ENCODE assay signal across 14 cellular contexts in the genomic region with DNA sequence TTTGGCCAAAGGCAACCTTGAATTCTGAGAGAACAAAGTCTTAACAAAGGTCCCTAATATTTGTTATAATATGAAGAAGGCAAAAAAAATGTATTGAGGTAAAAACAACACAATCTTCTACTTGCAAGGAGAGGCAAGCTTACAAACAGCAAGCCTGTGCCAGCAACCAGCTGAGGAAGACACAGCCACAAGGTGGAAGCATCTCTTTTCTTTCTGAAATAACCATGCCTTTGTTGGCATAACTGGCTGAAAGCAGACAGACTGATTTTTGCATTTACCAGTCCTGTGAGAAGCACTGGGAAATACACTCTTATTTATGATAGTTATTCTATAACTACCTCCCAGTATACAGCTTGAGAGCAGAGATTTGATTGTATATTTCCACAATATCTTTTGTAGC.
DNase-seq lines count a peak whose midpoint lies in the region; ATAC-seq and TF ChIP-seq lines count a peak whose summit lies in the region.
"Had no signal": no experiment of that assay in that cellular context is flagged by ENCODE, and none has a peak within 500 bp of the region (broad histone marks: within the 10 kb centered on the region; RNA-seq: fewer than 3 reads in every experiment).

No MANE protein-coding gene starts in this region.

- CTCF ChIA-PET in activated CD8-positive, alpha-beta T cell treated with anti-CD3 and anti-CD28 coated beads, Interleukin-2, amount 10 ng/mL, durations not matched to agents 7 days and 5 days (lab: Charles Lee): no interaction called here

- no peak overlapping the region for H3K27ac Mint-ChIP-seq in activated CD8-positive, alpha-beta T cell treated with anti-CD3 and anti-CD28 coated beads, Interleukin-2, amount 10 ng/mL, durations not matched to agents 7 days and 5 days
- H3K27ac Mint-ChIP-seq in natural killer cell: no peak overlapping the region
- H3K27ac Mint-ChIP-seq: activated CD4-positive, alpha-beta memory T cell treated with anti-CD3 and anti-CD28 coated beads, Interleukin-2, amount 10 ng/mL, durations not matched to agents 7 days and 5 days; nephron progenitor cell had no signal

- no peaks in the 10 kb centered on the region for H3K9me3 Mint-ChIP-seq in activated CD8-positive, alpha-beta T cell treated with anti-CD3 and anti-CD28 coated beads, Interleukin-2, amount 10 ng/mL, durations not matched to agents 7 days and 5 days (ENCODE audit: insufficient read depth)
- peaks cover 0 to 2% of the 10 kb centered on the region in 2 donors for H3K9me3 Mint-ChIP-seq in natural killer cell
- H3K9me3 Mint-ChIP-seq: activated CD4-positive, alpha-beta memory T cell treated with anti-CD3 and anti-CD28 coated beads, Interleukin-2, amount 10 ng/mL, durations not matched to agents 7 days and 5 days; nephron progenitor cell had no signal

- H3K27me3 Mint-ChIP-seq in activated CD8-positive, alpha-beta T cell treated with anti-CD3 and anti-CD28 coated beads, Interleukin-2, amount 10 ng/mL, durations not matched to agents 7 days and 5 days (ENCODE audit: low read depth): no peaks in the 10 kb centered on the region
- H3K27me3 Mint-ChIP-seq in natural killer cell (ENCODE audit: low read depth in 2 of 2): peaks cover 0 to 8% of the 10 kb centered on the region in 2 donors
- H3K27me3 Mint-ChIP-seq: activated CD4-positive, alpha-beta memory T cell treated with anti-CD3 and anti-CD28 coated beads, Interleukin-2, amount 10 ng/mL, durations not matched to agents 7 days and 5 days had no signal

- POLR2A ChIA-PET in activated CD8-positive, alpha-beta T cell treated with anti-CD3 and anti-CD28 coated beads, Interleukin-2, amount 10 ng/mL, durations not matched to agents 7 days and 5 days (lab: Charles Lee): no interaction called here

- no peak overlapping the region for H3K27ac ChIP-seq in C4-2B
- H3K27ac ChIP-seq: KMS-11, left ventricle myocardium inferior had no signal

- no peak overlapping the region for H3K4me3 Mint-ChIP-seq in activated CD8-positive, alpha-beta T cell treated with anti-CD3 and anti-CD28 coated beads, Interleukin-2, amount 10 ng/mL, durations not matched to agents 7 days and 5 days
- no peak overlapping the region for H3K4me3 Mint-ChIP-seq in natural killer cell
- H3K4me3 Mint-ChIP-seq: activated CD4-positive, alpha-beta memory T cell treated with anti-CD3 and anti-CD28 coated beads, Interleukin-2, amount 10 ng/mL, durations not matched to agents 7 days and 5 days; nephron progenitor cell had no signal

- H3K4me1 Mint-ChIP-seq in activated CD8-positive, alpha-beta T cell treated with anti-CD3 and anti-CD28 coated beads, Interleukin-2, amount 10 ng/mL, durations not matched to agents 7 days and 5 days (ENCODE audit: low read depth): no peaks in the 10 kb centered on the region
- no peaks in the 10 kb centered on the region for H3K4me1 Mint-ChIP-seq in natural killer cell
- H3K4me1 Mint-ChIP-seq: activated CD4-positive, alpha-beta memory T cell treated with anti-CD3 and anti-CD28 coated beads, Interleukin-2, amount 10 ng/mL, durations not matched to agents 7 days and 5 days; nephron progenitor cell had no signal

- peak; percentile 15 for DNase-seq in M059J (ENCODE audit: low read depth)
- DNase-seq in astrocyte of the hippocampus (ENCODE audit: low read depth, low spot score): peak; percentile 38
- DNase-seq in medulla oblongata (ENCODE audit: extremely low spot score): peak; percentile 66
- no peak for DNase-seq in activated CD8-positive, alpha-beta T cell treated with anti-CD3 and anti-CD28 coated beads, Interleukin-2, amount 10 ng/mL, durations not matched to agents 7 days and 5 days
- no peak for DNase-seq in SIG-M5 (lab: John Stamatoyannopoulos, UW)
- DNase-seq in ureter (ENCODE audit: low spot score): no peak
- no peak for DNase-seq in natural killer cell
- DNase-seq: activated CD4-positive, alpha-beta memory T cell treated with anti-CD3 and anti-CD28 coated beads, Interleukin-2, amount 10 ng/mL, durations not matched to agents 7 days and 5 days; activated effector memory CD4-positive, alpha-beta T cell treated with Interleukin-2 at 50 U/mL for 16 hours; COR-L47; left ventricle myocardium inferior; nephron progenitor cell had no signal

- H3K36me3 Mint-ChIP-seq in activated CD8-positive, alpha-beta T cell treated with anti-CD3 and anti-CD28 coated beads, Interleukin-2, amount 10 ng/mL, durations not matched to agents 7 days and 5 days (ENCODE audit: low read depth): no peaks in the 10 kb centered on the region
- H3K36me3 Mint-ChIP-seq in natural killer cell: no peaks in the 10 kb centered on the region

- TF ChIP-seq CTCF in C4-2B (conservative IDR thresholded peaks at IDR 0.05) (peak; percentile 10; the same call in 1 of the 2 replicates), natural killer cell (IDR thresholded peaks at IDR 0.05) (no peak)

- intact Hi-C loops in natural killer cell (cut with micrococcal nuclease): no loop called here

- ATAC-seq in activated CD8-positive, alpha-beta T cell treated with anti-CD3 and anti-CD28 coated beads, Interleukin-2, amount 10 ng/mL, durations not matched to agents 7 days and 5 days: no peak
- no peak for ATAC-seq in natural killer cell

Comparison
In these comparisons a context has a peak if more than half of its experiments do, and no peak if none do; other contexts are left out.
1. DNase-seq: peak in M059J (single experiment), astrocyte of the hippocampus (single experiment) and medulla oblongata (single experiment); none in activated CD8-positive, alpha-beta T cell treated with anti-CD3 and anti-CD28 coated beads, Interleukin-2, amount 10 ng/mL, durations not matched to agents 7 days and 5 days (single experiment), SIG-M5 (single experiment), ureter (single experiment) and natural killer cell (single experiment).